Comparison of ENCODE assay signal across 9 cellular contexts in the genomic region with DNA sequence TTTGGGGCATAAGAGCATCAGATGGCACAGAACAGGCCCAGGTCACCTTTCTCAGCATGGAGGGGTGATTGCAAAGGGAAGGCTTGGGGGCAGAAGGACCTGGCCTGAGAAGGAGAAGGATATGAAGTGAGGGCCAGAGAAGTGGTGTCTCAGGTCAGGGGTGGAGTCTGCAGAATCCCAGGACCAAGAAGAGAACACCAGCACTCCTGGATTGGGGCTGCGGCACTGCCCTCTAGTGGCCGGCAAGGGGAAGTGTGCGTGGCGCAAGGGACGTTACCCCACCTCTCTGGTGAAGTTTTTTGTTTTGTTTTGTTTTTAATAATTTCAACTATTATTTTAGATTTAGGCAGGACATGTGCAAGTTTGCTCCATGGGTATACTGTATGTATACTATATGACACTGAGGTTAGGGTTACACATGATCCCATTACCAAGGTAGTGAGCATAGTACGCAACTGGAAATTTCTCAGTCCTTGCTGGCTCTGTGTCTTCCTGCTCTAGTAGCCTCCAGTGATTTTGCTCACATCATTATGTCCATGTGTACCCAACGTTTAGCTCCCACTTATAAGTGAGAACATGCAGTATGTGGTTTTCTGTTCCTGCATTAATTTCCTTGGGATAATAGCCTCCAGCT.
DNase-seq lines count a peak whose midpoint lies in the region; ATAC-seq and TF ChIP-seq lines count a peak whose summit lies in the region.
"Had no signal": no experiment of that assay in that cellular context is flagged by ENCODE, and none has a peak within 500 bp of the region (broad histone marks: within the 10 kb centered on the region; RNA-seq: fewer than 3 reads in every experiment).

No MANE protein-coding gene starts in this region.

- H3K9me3 ChIP-seq in suprapubic skin (no peaks in the 10 kb centered on the region), Peyer's patch (no peaks in the 10 kb centered on the region)

- CTCF ChIA-PET in WTC11 (lab: Charles Lee), result no interaction called here

- TF ChIP-seq CTCF in WTC11 (IDR thresholded peaks at IDR 0.05) (peak; percentile 98), suprapubic skin (IDR thresholded peaks at IDR 0.05) (peak in 1 of 2 donors; percentile 46), Peyer's patch (IDR thresholded peaks at IDR 0.05) (peak in 3 of 6 experiments; percentile 29 to 42 (median 40))

- TF ChIP-seq POLR2A in suprapubic skin (IDR thresholded peaks at IDR 0.05) (no peak), Peyer's patch (IDR thresholded peaks at IDR 0.05) (no peak)

- no peaks in the 10 kb centered on the region for H3K36me3 ChIP-seq in suprapubic skin
- no peaks in the 10 kb centered on the region for H3K36me3 ChIP-seq in Peyer's patch

- H3K4me3 ChIP-seq in suprapubic skin, result no peak overlapping the region
- no peak overlapping the region for H3K4me3 ChIP-seq in Peyer's patch
- H3K4me3 ChIP-seq: skin epidermis had no signal

- no peaks in the 10 kb centered on the region for H3K27me3 Mint-ChIP-seq in WTC11 (ENCODE audit: low read depth)

- ATAC-seq in GM19328 (IDR thresholded peaks at IDR 0.05; ENCODE audit: unreplicated experiment) (peak; percentile 70), HG03175 (IDR thresholded peaks at IDR 0.05; ENCODE audit: unreplicated experiment) (peak; percentile 76), WTC11 (peak; percentile 95), left lobe of liver (peak; percentile 52)

- H3K27ac ChIP-seq in suprapubic skin (no peak overlapping the region), Peyer's patch (no peak overlapping the region)
- H3K27ac ChIP-seq: skin epidermis had no signal

- WGBS in suprapubic skin, result 87% methylated on average over 7 of the region's 7 CpGs

- peaks cover 18% of the 10 kb centered on the region for H3K4me1 Mint-ChIP-seq in WTC11

- peaks cover 8% of the 10 kb centered on the region; the same call in 1 of the 2 replicates for H3K36me3 Mint-ChIP-seq in WTC11

- POLR2A ChIA-PET in WTC11 (lab: Charles Lee), result no interaction called here

- H3K9me3 Mint-ChIP-seq in WTC11, result peaks cover 24% of the 10 kb centered on the region

- H3K27me3 ChIP-seq in suprapubic skin (no peaks in the 10 kb centered on the region), Peyer's patch (no peaks in the 10 kb centered on the region)

- no peak overlapping the region for H3K4me3 Mint-ChIP-seq in WTC11

- no peak overlapping the region for H3K27ac Mint-ChIP-seq in WTC11

- DNase-seq in ELF-1 (ENCODE audit: low read depth, low spot score), result peak; percentile 62
- DNase-seq in WTC11 (ENCODE audit: low spot score), result peak; percentile 67
- no peak for DNase-seq in left lobe of liver (ENCODE audit: low spot score)
- no peak for DNase-seq in NCI-H526 treated with DMSO at 0.1 percent for 48 hours (lab: John Stamatoyannopoulos, UW)
- DNase-seq in suprapubic skin (ENCODE audit: low spot score in 2 of 2), result no peak
- no peak for DNase-seq in Peyer's patch

- no peaks in the 10 kb centered on the region for H3K4me1 ChIP-seq in suprapubic skin
- H3K4me1 ChIP-seq in Peyer's patch, result no peaks in the 10 kb centered on the region

- no peak for TF ChIP-seq EP300 in suprapubic skin (IDR thresholded peaks at IDR 0.05)

TF ChIP-seq in WTC11, 78 proteins besides CTCF, POLR2A, EP300 and RAD21:
- TF ChIP-seq, protein P1, sequence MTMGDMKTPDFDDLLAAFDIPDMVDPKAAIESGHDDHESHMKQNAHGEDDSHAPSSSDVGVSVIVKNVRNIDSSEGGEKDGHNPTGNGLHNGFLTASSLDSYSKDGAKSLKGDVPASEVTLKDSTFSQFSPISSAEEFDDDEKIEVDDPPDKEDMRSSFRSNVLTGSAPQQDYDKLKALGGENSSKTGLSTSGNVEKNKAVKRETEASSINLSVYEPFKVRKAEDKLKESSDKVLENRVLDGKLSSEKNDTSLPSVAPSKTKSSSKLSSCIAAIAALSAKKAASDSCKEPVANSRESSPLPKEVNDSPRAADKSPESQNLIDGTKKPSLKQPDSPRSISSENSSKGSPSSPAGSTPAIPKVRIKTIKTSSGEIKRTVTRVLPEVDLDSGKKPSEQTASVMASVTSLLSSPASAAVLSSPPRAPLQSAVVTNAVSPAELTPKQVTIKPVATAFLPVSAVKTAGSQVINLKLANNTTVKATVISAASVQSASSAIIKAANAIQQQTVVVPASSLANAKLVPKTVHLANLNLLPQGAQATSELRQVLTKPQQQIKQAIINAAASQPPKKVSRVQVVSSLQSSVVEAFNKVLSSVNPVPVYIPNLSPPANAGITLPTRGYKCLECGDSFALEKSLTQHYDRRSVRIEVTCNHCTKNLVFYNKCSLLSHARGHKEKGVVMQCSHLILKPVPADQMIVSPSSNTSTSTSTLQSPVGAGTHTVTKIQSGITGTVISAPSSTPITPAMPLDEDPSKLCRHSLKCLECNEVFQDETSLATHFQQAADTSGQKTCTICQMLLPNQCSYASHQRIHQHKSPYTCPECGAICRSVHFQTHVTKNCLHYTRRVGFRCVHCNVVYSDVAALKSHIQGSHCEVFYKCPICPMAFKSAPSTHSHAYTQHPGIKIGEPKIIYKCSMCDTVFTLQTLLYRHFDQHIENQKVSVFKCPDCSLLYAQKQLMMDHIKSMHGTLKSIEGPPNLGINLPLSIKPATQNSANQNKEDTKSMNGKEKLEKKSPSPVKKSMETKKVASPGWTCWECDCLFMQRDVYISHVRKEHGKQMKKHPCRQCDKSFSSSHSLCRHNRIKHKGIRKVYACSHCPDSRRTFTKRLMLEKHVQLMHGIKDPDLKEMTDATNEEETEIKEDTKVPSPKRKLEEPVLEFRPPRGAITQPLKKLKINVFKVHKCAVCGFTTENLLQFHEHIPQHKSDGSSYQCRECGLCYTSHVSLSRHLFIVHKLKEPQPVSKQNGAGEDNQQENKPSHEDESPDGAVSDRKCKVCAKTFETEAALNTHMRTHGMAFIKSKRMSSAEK (CRISPR knock-in tag; IDR thresholded peaks at IDR 0.05; ENCODE audit: borderline replicate concordance), result 0 out of 2 replicates have a peak, but pooled peaks have one; percentile 25
- TF ChIP-seq EMX1 (CRISPR knock-in tag; IDR thresholded peaks at IDR 0.05) (no peak), NR1H2 (CRISPR knock-in tag; IDR thresholded peaks at IDR 0.05) (no peak), IRF2 (CRISPR knock-in tag; IDR thresholded peaks at IDR 0.05; ENCODE audit: borderline replicate concordance, low read depth) (no peak)
- TF ChIP-seq, protein P2, sequence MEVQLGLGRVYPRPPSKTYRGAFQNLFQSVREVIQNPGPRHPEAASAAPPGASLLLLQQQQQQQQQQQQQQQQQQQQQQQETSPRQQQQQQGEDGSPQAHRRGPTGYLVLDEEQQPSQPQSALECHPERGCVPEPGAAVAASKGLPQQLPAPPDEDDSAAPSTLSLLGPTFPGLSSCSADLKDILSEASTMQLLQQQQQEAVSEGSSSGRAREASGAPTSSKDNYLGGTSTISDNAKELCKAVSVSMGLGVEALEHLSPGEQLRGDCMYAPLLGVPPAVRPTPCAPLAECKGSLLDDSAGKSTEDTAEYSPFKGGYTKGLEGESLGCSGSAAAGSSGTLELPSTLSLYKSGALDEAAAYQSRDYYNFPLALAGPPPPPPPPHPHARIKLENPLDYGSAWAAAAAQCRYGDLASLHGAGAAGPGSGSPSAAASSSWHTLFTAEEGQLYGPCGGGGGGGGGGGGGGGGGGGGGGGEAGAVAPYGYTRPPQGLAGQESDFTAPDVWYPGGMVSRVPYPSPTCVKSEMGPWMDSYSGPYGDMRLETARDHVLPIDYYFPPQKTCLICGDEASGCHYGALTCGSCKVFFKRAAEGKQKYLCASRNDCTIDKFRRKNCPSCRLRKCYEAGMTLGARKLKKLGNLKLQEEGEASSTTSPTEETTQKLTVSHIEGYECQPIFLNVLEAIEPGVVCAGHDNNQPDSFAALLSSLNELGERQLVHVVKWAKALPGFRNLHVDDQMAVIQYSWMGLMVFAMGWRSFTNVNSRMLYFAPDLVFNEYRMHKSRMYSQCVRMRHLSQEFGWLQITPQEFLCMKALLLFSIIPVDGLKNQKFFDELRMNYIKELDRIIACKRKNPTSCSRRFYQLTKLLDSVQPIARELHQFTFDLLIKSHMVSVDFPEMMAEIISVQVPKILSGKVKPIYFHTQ (CRISPR knock-in tag; IDR thresholded peaks at IDR 0.05), result no peak
- TF ChIP-seq, protein P3, sequence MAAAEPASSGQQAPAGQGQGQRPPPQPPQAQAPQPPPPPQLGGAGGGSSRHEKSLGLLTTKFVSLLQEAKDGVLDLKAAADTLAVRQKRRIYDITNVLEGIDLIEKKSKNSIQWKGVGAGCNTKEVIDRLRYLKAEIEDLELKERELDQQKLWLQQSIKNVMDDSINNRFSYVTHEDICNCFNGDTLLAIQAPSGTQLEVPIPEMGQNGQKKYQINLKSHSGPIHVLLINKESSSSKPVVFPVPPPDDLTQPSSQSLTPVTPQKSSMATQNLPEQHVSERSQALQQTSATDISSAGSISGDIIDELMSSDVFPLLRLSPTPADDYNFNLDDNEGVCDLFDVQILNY (CRISPR knock-in tag; IDR thresholded peaks at IDR 0.05), result no peak
- TF ChIP-seq, protein P4, sequence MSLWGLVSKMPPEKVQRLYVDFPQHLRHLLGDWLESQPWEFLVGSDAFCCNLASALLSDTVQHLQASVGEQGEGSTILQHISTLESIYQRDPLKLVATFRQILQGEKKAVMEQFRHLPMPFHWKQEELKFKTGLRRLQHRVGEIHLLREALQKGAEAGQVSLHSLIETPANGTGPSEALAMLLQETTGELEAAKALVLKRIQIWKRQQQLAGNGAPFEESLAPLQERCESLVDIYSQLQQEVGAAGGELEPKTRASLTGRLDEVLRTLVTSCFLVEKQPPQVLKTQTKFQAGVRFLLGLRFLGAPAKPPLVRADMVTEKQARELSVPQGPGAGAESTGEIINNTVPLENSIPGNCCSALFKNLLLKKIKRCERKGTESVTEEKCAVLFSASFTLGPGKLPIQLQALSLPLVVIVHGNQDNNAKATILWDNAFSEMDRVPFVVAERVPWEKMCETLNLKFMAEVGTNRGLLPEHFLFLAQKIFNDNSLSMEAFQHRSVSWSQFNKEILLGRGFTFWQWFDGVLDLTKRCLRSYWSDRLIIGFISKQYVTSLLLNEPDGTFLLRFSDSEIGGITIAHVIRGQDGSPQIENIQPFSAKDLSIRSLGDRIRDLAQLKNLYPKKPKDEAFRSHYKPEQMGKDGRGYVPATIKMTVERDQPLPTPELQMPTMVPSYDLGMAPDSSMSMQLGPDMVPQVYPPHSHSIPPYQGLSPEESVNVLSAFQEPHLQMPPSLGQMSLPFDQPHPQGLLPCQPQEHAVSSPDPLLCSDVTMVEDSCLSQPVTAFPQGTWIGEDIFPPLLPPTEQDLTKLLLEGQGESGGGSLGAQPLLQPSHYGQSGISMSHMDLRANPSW (CRISPR knock-in tag; conservative IDR thresholded peaks at IDR 0.05; ENCODE audit: low read depth), result no peak

Comparison
In these comparisons a context has a peak if more than half of its experiments do, and no peak if none do; other contexts are left out.
1. DNase-seq: peak in ELF-1 (single experiment) and WTC11 (single experiment); none in left lobe of liver (single experiment), NCI-H526 treated with DMSO at 0.1 percent for 48 hours (single experiment), suprapubic skin (0 of 2) and Peyer's patch (0 of 3).
2. Peak in every context shown above with its lines, with median percentiles within 50 percentile points of each other: ATAC-seq.